In the genomic region with DNA sequence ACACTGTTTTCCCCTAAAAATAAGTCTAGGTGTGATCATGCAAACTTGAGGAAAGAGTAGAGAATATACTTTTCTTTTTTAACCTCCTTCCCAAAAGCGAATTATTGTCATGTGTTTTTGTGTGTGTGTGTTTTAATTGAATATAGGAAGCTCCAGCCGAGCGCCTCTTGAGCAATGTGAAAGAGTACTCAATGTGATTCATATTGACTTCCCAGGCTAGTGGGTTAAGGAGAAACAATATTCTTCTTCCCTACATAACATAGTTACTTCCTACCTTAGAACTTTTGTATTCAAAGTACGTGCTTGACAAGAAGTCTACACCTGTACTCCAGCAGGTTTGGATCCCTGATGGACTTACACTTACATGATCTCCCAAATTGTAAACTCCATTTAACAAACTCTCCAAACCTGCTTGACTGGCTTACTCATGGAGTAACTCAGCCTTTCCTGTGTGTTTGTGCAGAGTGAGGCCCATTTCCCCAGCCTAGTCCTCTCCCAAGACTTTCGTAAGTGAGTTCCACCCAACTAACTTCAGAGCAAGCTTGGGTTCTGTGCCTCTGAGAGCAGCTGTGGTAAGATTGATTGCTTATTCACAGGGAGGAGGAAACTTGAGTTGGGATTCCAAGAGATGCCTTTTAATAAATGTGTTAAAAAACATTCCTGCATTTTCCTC, we compare ENCODE assay signal across 18 cellular contexts. TPM values are rescaled to one million over a fixed set of nuclear protein-coding genes. Genes with fewer than 3 reads are reported as not detected.
DNase-seq lines count a peak whose midpoint lies in the region; ATAC-seq and TF ChIP-seq lines count a peak whose summit lies in the region.
"Had no signal": no experiment of that assay in that cellular context is flagged by ENCODE, and none has a peak within 500 bp of the region (broad histone marks: within the 10 kb centered on the region; RNA-seq: fewer than 3 reads in every experiment).

No MANE protein-coding gene starts in this region.

- H3K27me3 Mint-ChIP-seq in osteocyte (ENCODE audit: unreplicated experiment) (no peaks in the 10 kb centered on the region), progenitor cell of endocrine pancreas (no peaks in the 10 kb centered on the region)
- H3K27me3 Mint-ChIP-seq: B cell; stimulated activated memory B cell treated with anti-CD40 and anti-IgM and Interleukin-4, amounts not matched to agents 10 μg/mL and 1 μg/mL and 100 μg/mL, for 72 hours had no signal

- H3K4me1 Mint-ChIP-seq in osteocyte (ENCODE audit: unreplicated experiment) (peaks cover 15% of the 10 kb centered on the region), progenitor cell of endocrine pancreas (ENCODE audit: low read depth) (peaks cover 7% of the 10 kb centered on the region)
- H3K4me1 Mint-ChIP-seq: B cell; stimulated activated memory B cell treated with anti-CD40 and anti-IgM and Interleukin-4, amounts not matched to agents 10 μg/mL and 1 μg/mL and 100 μg/mL, for 72 hours had no signal

- CTCF ChIA-PET in RWPE1 (lab: Yijun Ruan, JAX), result no interaction called here

- H3K27ac Mint-ChIP-seq in osteocyte (ENCODE audit: unreplicated experiment), result no peak overlapping the region
- no peak overlapping the region for H3K27ac Mint-ChIP-seq in progenitor cell of endocrine pancreas
- H3K27ac Mint-ChIP-seq: B cell; stimulated activated memory B cell treated with anti-CD40 and anti-IgM and Interleukin-4, amounts not matched to agents 10 μg/mL and 1 μg/mL and 100 μg/mL, for 72 hours had no signal

- no peak overlapping the region for H3K27ac ChIP-seq in RWPE1
- H3K27ac ChIP-seq: dorsolateral prefrontal cortex had no signal

- peaks cover 2% of the 10 kb centered on the region for H3K36me3 Mint-ChIP-seq in osteocyte (ENCODE audit: unreplicated experiment)
- no peaks in the 10 kb centered on the region for H3K36me3 Mint-ChIP-seq in progenitor cell of endocrine pancreas (ENCODE audit: insufficient read depth)
- H3K36me3 Mint-ChIP-seq: stimulated activated memory B cell treated with anti-CD40 and anti-IgM and Interleukin-4, amounts not matched to agents 10 μg/mL and 1 μg/mL and 100 μg/mL, for 72 hours had no signal

- no peak overlapping the region for H3K4me3 Mint-ChIP-seq in osteocyte (ENCODE audit: unreplicated experiment)
- H3K4me3 Mint-ChIP-seq in progenitor cell of endocrine pancreas (ENCODE audit: low read depth), result no peak overlapping the region
- H3K4me3 Mint-ChIP-seq: activated T-cell treated with anti-CD3 and anti-CD28 coated beads, Interleukin-2, amount 50 U/mL, for 4 hours; B cell; stimulated activated memory B cell treated with anti-CD40 and anti-IgM and Interleukin-4, amounts not matched to agents 10 μg/mL and 1 μg/mL and 100 μg/mL, for 72 hours had no signal

- peaks cover 3% of the 10 kb centered on the region for H3K9me3 Mint-ChIP-seq in osteocyte (ENCODE audit: unreplicated experiment)
- peaks cover 6% of the 10 kb centered on the region for H3K9me3 Mint-ChIP-seq in progenitor cell of endocrine pancreas (ENCODE audit: low read depth)

- DNase-seq in ELF-1 (ENCODE audit: low read depth, low spot score) (peak; percentile 34), RWPE1 (ENCODE audit: low spot score) (peak; percentile 25), fibroblast of villous mesenchyme (ENCODE audit: low read depth) (peak; percentile 29), osteocyte (ENCODE audit: extremely low spot score, unreplicated experiment) (peak; percentile 13), HuH-7.5 (ENCODE audit: low spot score) (no peak), progenitor cell of endocrine pancreas (ENCODE audit: low spot score, unreplicated experiment) (no peak), posterior cingulate gyrus (no peak)
- DNase-seq: activated CD4-positive, alpha-beta T cell treated with anti-CD3 and anti-CD28 coated beads for 1 hour; activated T-cell treated with anti-CD3 and anti-CD28 coated beads, Interleukin-2, amount 50 U/mL, for 4 hours; amniotic stem cell; dorsolateral prefrontal cortex; midbrain; NCI-H2227 treated with DMSO at 0.1 percent for 48 hours; stimulated activated CD4-positive, alpha-beta T cell treated with anti-CD3 and anti-CD28 coated beads, Interleukin-2, amount 100 ng/mL, for 48 hours had no signal

- POLR2A ChIA-PET in RWPE1 (lab: Yijun Ruan, JAX; ENCODE audit: low non-redundant PET), result no interaction called here

- no peak for ATAC-seq in GM19455 (IDR thresholded peaks at IDR 0.05; ENCODE audit: unreplicated experiment)
- ATAC-seq: activated T-cell treated with anti-CD3 and anti-CD28 coated beads, Interleukin-2, amount 50 U/mL, for 4 hours; GM12878; stimulated activated memory B cell treated with anti-CD40 and anti-IgM and Interleukin-4, amounts not matched to agents 10 μg/mL and 1 μg/mL and 100 μg/mL, for 72 hours had no signal

- H3K4me3 ChIP-seq in fibroblast of villous mesenchyme (ENCODE audit: low read depth, low read length), result no peak overlapping the region
- H3K4me3 ChIP-seq: dorsolateral prefrontal cortex, GM12878 had no signal

- TF ChIP-seq CTCF in RWPE1 (conservative IDR thresholded peaks at IDR 0.05; ENCODE audit: low read depth) (no peak), fibroblast of villous mesenchyme (IDR thresholded peaks at IDR 0.05; ENCODE audit: insufficient read depth, low read depth, low read length) (no peak), osteocyte (IDR thresholded peaks at IDR 0.05) (no peak), progenitor cell of endocrine pancreas (IDR thresholded peaks at IDR 0.05; ENCODE audit: unreplicated experiment) (no peak)

- intact Hi-C loops in posterior cingulate gyrus (cut with DNase I), result no loop called here

RNA-seq across cellular contexts. Expression of a gene that starts 9.3 kb away (rescaled TPM):
- 0.32 and 0.43 TPM in 2 replicates for total RNA-seq in fibroblast of villous mesenchyme
- not detected in 2 replicates for total RNA-seq in osteocyte
- 0.55 and 0.62 TPM in 2 replicates for total RNA-seq in progenitor cell of endocrine pancreas
- total RNA-seq: B cell had no signal

Comparison
In these comparisons a context has a peak if more than half of its experiments do, and no peak if none do; other contexts are left out.
1. DNase-seq: peak in ELF-1 (single experiment), RWPE1 (single experiment), fibroblast of villous mesenchyme (single experiment) and osteocyte (single experiment); none in HuH-7.5 (single experiment), progenitor cell of endocrine pancreas (single experiment) and posterior cingulate gyrus (0 of 10).